Comparison of ENCODE assay signal across 32 cellular contexts in the genomic region with DNA sequence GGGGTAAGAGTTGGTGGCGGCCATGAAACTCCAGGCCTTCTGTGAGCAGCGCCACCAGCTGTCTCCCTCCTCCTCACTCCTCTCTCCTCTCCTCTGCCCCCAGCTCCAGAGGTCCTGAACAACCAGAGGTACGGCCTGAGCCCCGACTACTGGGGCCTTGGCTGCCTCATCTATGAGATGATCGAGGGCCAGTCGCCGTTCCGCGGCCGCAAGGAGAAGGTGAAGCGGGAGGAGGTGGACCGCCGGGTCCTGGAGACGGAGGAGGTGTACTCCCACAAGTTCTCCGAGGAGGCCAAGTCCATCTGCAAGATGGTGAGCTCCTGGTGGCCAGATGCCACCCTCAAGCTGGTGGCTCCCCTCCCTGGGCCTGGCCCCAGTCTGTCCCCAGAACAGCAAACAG.
"Had no signal": no experiment of that assay in that cellular context is flagged by ENCODE, and none has a peak within 500 bp of the region (broad histone marks: within the 10 kb centered on the region; RNA-seq: fewer than 3 reads in every experiment).

No MANE protein-coding gene starts in this region.

- H3K4me1 Mint-ChIP-seq: mesothelial cell of epicardium had no signal

- FAIRE-seq: TTC549 had no signal

- ATAC-seq: activated CD4-positive, CD25-positive, alpha-beta regulatory T cell treated with anti-CD3 and anti-CD28 coated beads, Interleukin-2, amount 50 U/mL, for 24 hours; gastrocnemius medialis; left lung; naive thymus-derived CD4-positive, alpha-beta T cell; psoas muscle had no signal

- H2AFZ ChIP-seq: parathyroid adenoma had no signal

- H3K9me3 ChIP-seq: ascending aorta, gastrocnemius medialis, left lung, psoas muscle, uterus had no signal

- DNase-seq: activated CD4-positive, alpha-beta T cell treated with anti-CD3 and anti-CD28 coated beads for 48 hours; activated CD4-positive, alpha-beta T cell treated with anti-CD3 and anti-CD28 coated beads, Interleukin-2, amount 50 U/mL, for 48 hours; activated CD8-positive, alpha-beta memory T cell treated with anti-CD3 and anti-CD28 coated beads, Interleukin-2, amount 50 U/mL, for 4 hours; activated gamma-delta T cell; activated naive CD4-positive, alpha-beta T cell treated with anti-CD3 and anti-CD28 coated beads, Interleukin-2, amount 10 ng/mL, durations not matched to agents 7 days and 5 days; activated naive CD8-positive, alpha-beta T cell treated with anti-CD3 and anti-CD28 coated beads, Interleukin-2, amount 10 ng/mL, durations not matched to agents 7 days and 5 days; activated T-cell treated with anti-CD3 and anti-CD28 coated beads, Interleukin-2, amount 50 U/mL, for 1 hour; dorsolateral prefrontal cortex; effector memory CD4-positive, alpha-beta T cell; erythroblast; gastrocnemius medialis; hypothalamus; immature natural killer cell; left lung; naive thymus-derived CD4-positive, alpha-beta T cell; occipital lobe; stimulated activated CD4-positive, alpha-beta T cell treated with anti-CD3 and anti-CD28 coated beads, Interleukin-15, amount 100 ng/mL, for 24 hours; stimulated activated CD4-positive, alpha-beta T cell treated with anti-CD3 and anti-CD28 coated beads, Interleukin-2, amount 100 ng/mL, for 24 hours; stimulated activated naive CD4-positive, alpha-beta T cell treated with Interleukin-2 at 50 U/mL for 16 hours; T-helper 9 cell; trophoblast cell; uterus; WERI-Rb-1 had no signal

- H3K27me3 ChIP-seq: ascending aorta, cardiac muscle cell, dorsolateral prefrontal cortex, gastrocnemius medialis, left lung, uterus had no signal

- H3K27ac Mint-ChIP-seq: activated naive CD4-positive, alpha-beta T cell treated with anti-CD3 and anti-CD28 coated beads, Interleukin-2, amount 10 ng/mL, durations not matched to agents 7 days and 5 days; mesothelial cell of epicardium had no signal

- H3K4me3 ChIP-seq: ascending aorta, cardiac muscle cell, coronary artery, dorsolateral prefrontal cortex, gastrocnemius medialis, left lung, psoas muscle, uterus had no signal

- H3K27ac ChIP-seq: cardiac muscle cell, coronary artery, dorsolateral prefrontal cortex, left lung, parathyroid adenoma, psoas muscle, uterus, WERI-Rb-1 had no signal

- H3K9me3 Mint-ChIP-seq: activated naive CD4-positive, alpha-beta T cell treated with anti-CD3 and anti-CD28 coated beads, Interleukin-2, amount 10 ng/mL, durations not matched to agents 7 days and 5 days; activated naive CD8-positive, alpha-beta T cell treated with anti-CD3 and anti-CD28 coated beads, Interleukin-2, amount 10 ng/mL, durations not matched to agents 7 days and 5 days; immature natural killer cell; mesothelial cell of epicardium had no signal

- H3K27me3 Mint-ChIP-seq: activated naive CD4-positive, alpha-beta T cell treated with anti-CD3 and anti-CD28 coated beads, Interleukin-2, amount 10 ng/mL, durations not matched to agents 7 days and 5 days; activated naive CD8-positive, alpha-beta T cell treated with anti-CD3 and anti-CD28 coated beads, Interleukin-2, amount 10 ng/mL, durations not matched to agents 7 days and 5 days; brain; naive thymus-derived CD4-positive, alpha-beta T cell had no signal

- H3K36me3 Mint-ChIP-seq: mesothelial cell of epicardium had no signal

- H3K9ac ChIP-seq: parathyroid adenoma had no signal

- H3K36me3 ChIP-seq: cardiac muscle cell, gastrocnemius medialis, uterus had no signal

- H3K4me1 ChIP-seq: psoas muscle had no signal

- H3K4me3 Mint-ChIP-seq: activated naive CD4-positive, alpha-beta T cell treated with anti-CD3 and anti-CD28 coated beads, Interleukin-2, amount 10 ng/mL, durations not matched to agents 7 days and 5 days; activated naive CD8-positive, alpha-beta T cell treated with anti-CD3 and anti-CD28 coated beads, Interleukin-2, amount 10 ng/mL, durations not matched to agents 7 days and 5 days; brain; immature natural killer cell; mesothelial cell of epicardium; naive thymus-derived CD4-positive, alpha-beta T cell had no signal
